ENCODE assay signal across 11 cellular contexts in the genomic region with DNA sequence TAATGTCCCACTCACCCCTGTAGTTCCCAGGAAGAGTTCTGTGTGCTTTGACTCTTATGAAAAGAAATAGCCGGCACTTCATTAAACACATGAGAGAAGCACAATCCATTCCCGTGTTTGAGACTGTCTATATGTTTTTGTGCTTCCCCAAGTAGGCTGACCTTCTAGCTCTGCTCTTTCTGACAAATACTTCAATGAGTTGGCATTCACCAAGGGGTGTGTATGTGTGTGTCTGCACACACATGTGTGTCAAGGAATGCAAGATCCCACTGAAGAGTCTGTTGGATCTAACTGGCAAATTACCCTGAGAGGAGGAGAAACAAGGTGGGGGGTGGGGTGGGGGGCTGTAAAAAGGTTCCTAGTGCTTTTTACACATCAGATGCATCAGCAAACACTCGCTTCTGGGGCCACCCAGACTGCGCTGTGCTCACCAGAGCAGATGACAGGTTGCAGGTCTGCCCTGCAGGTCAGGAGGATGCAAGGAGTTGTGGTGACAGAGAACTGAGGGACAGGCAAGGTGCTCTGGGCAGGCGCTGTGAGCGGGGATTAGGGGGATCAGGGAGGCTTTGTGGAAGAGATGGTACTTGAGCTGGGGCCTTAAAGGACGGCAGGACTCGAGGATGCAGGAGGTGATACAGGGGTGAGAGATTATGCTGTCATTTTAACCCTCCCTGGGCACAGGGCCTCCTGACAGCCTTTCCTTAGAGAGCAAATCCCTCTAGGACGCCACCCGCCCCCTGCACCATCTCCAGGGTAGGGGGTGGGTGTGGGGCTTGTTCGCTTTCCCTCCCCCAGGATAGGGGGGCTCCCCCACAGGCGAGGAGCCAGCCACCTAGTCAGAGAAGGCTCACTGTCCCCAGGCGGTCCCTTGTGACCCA.
DNase-seq lines count a peak whose midpoint lies in the region; ATAC-seq and TF ChIP-seq lines count a peak whose summit lies in the region.
"Had no signal": no experiment of that assay in that cellular context is flagged by ENCODE, and none has a peak within 500 bp of the region (broad histone marks: within the 10 kb centered on the region; RNA-seq: fewer than 3 reads in every experiment).

No MANE protein-coding gene starts in this region.

- no peaks in the 10 kb centered on the region for H3K27me3 ChIP-seq in mucosa of stomach (ENCODE audit: control insufficient read depth, insufficient read depth, low read length)
- no peaks in the 10 kb centered on the region for H3K27me3 ChIP-seq in tibial nerve
- H3K27me3 ChIP-seq: thyroid gland had no signal

- peak overlapping the region; percentile 25 for H3K9ac ChIP-seq in mucosa of stomach (ENCODE audit: low read length)

- no peak for DNase-seq in activated naive CD4-positive, alpha-beta T cell treated with anti-CD3 and anti-CD28 coated beads, Interleukin-2, amount 50 U/mL, for 16 hours
- no peak for DNase-seq in activated T-helper 2 cell treated with anti-CD3 and anti-CD28 coated beads, Interferon-gamma antibody, Interleukin-2, Interleukin-4, amounts not matched to agents 10 μg/mL and 5 μg/mL and 100 μg/mL, durations not matched to agents 14 hours and 24 hours and 36 hours (ENCODE audit: low spot score)
- no peak for DNase-seq in tibial nerve (ENCODE audit: low spot score in 2 of 2)
- no peak for DNase-seq in HUDEP-2 (lab: John Stamatoyannopoulos, UW; ENCODE audit: unreplicated experiment in 76 of 76)
- DNase-seq in DMS79 treated with DMSO at 0.1 percent for 48 hours (lab: John Stamatoyannopoulos, UW): no peak
- DNase-seq: NCI-H1436, occipital lobe had no signal

- H3K27me3 Mint-ChIP-seq in activated naive CD4-positive, alpha-beta T cell treated with anti-CD3 and anti-CD28 coated beads, Interleukin-2, amount 50 U/mL, for 24 hours: no peaks in the 10 kb centered on the region
- H3K27me3 Mint-ChIP-seq in activated T-helper 2 cell treated with anti-CD3 and anti-CD28 coated beads, Interferon-gamma antibody, Interleukin-2, Interleukin-4, amounts not matched to agents 10 μg/mL and 5 μg/mL and 100 μg/mL, durations not matched to agents 14 hours and 24 hours and 36 hours (ENCODE audit: low read depth): no peaks in the 10 kb centered on the region

- TF ChIP-seq EP300 in tibial nerve (IDR thresholded peaks at IDR 0.05): no peak

- 72 to 75% methylated on average over 13 of the region's 13 CpGs for WGBS in tibial nerve, 2 donors

- peak overlapping the region; percentile 1 to 92 (median 72) for H3K27ac ChIP-seq in tibial nerve

- no peak overlapping the region for H3K4me3 ChIP-seq in mucosa of stomach (ENCODE audit: low read length)
- no peak overlapping the region for H3K4me3 ChIP-seq in tibial nerve
- H3K4me3 ChIP-seq: thyroid gland had no signal

- H3K27ac Mint-ChIP-seq in activated naive CD4-positive, alpha-beta T cell treated with anti-CD3 and anti-CD28 coated beads, Interleukin-2, amount 50 U/mL, for 24 hours: peak overlapping the region; percentile 91
- peak overlapping the region; percentile 72 for H3K27ac Mint-ChIP-seq in activated T-helper 2 cell treated with anti-CD3 and anti-CD28 coated beads, Interferon-gamma antibody, Interleukin-2, Interleukin-4, amounts not matched to agents 10 μg/mL and 5 μg/mL and 100 μg/mL, durations not matched to agents 14 hours and 24 hours and 36 hours

- intact Hi-C loops in activated T-helper 2 cell treated with anti-CD3 and anti-CD28 coated beads, Interferon-gamma antibody, Interleukin-2, Interleukin-4, amounts not matched to agents 10 μg/mL and 5 μg/mL and 100 μg/mL, durations not matched to agents 14 hours and 24 hours and 36 hours (cut with micrococcal nuclease): loop anchor here (10.0 kb wide), 1 partner anchor 234 kb away; the partner anchor contains the start of genes TCEANC2 and TMEM59

- H3K9me3 Mint-ChIP-seq in activated naive CD4-positive, alpha-beta T cell treated with anti-CD3 and anti-CD28 coated beads, Interleukin-2, amount 50 U/mL, for 24 hours: no peaks in the 10 kb centered on the region
- H3K9me3 Mint-ChIP-seq in activated T-helper 2 cell treated with anti-CD3 and anti-CD28 coated beads, Interferon-gamma antibody, Interleukin-2, Interleukin-4, amounts not matched to agents 10 μg/mL and 5 μg/mL and 100 μg/mL, durations not matched to agents 14 hours and 24 hours and 36 hours: no peaks in the 10 kb centered on the region

- H3K36me3 ChIP-seq in mucosa of stomach (ENCODE audit: control insufficient read depth, insufficient read depth, low read length) (no peaks in the 10 kb centered on the region), tibial nerve (no peaks in the 10 kb centered on the region)
- H3K36me3 ChIP-seq: thyroid gland had no signal

- no peaks in the 10 kb centered on the region for H3K36me3 Mint-ChIP-seq in activated naive CD4-positive, alpha-beta T cell treated with anti-CD3 and anti-CD28 coated beads, Interleukin-2, amount 50 U/mL, for 24 hours
- peaks cover 9% of the 10 kb centered on the region for H3K36me3 Mint-ChIP-seq in activated T-helper 2 cell treated with anti-CD3 and anti-CD28 coated beads, Interferon-gamma antibody, Interleukin-2, Interleukin-4, amounts not matched to agents 10 μg/mL and 5 μg/mL and 100 μg/mL, durations not matched to agents 14 hours and 24 hours and 36 hours (ENCODE audit: low read depth)

- H3K4me1 Mint-ChIP-seq in activated naive CD4-positive, alpha-beta T cell treated with anti-CD3 and anti-CD28 coated beads, Interleukin-2, amount 50 U/mL, for 24 hours: peaks cover 90% of the 10 kb centered on the region
- peaks cover 55% of the 10 kb centered on the region for H3K4me1 Mint-ChIP-seq in activated T-helper 2 cell treated with anti-CD3 and anti-CD28 coated beads, Interferon-gamma antibody, Interleukin-2, Interleukin-4, amounts not matched to agents 10 μg/mL and 5 μg/mL and 100 μg/mL, durations not matched to agents 14 hours and 24 hours and 36 hours (ENCODE audit: low read depth)

- ATAC-seq in HG03196 (IDR thresholded peaks at IDR 0.05; ENCODE audit: unreplicated experiment): no peak

- no peaks in the 10 kb centered on the region for H3K9me3 ChIP-seq in mucosa of stomach (ENCODE audit: control insufficient read depth, low read length)
- H3K9me3 ChIP-seq in tibial nerve: no peaks in the 10 kb centered on the region
- H3K9me3 ChIP-seq: thyroid gland had no signal

- no peak for TF ChIP-seq POLR2A in tibial nerve (IDR thresholded peaks at IDR 0.05)

- TF ChIP-seq CTCF in tibial nerve (IDR thresholded peaks at IDR 0.05): no peak

- H3K4me3 Mint-ChIP-seq in activated naive CD4-positive, alpha-beta T cell treated with anti-CD3 and anti-CD28 coated beads, Interleukin-2, amount 50 U/mL, for 24 hours: no peak overlapping the region
- H3K4me3 Mint-ChIP-seq in activated T-helper 2 cell treated with anti-CD3 and anti-CD28 coated beads, Interferon-gamma antibody, Interleukin-2, Interleukin-4, amounts not matched to agents 10 μg/mL and 5 μg/mL and 100 μg/mL, durations not matched to agents 14 hours and 24 hours and 36 hours (ENCODE audit: low read depth): no peak overlapping the region

- H3K4me1 ChIP-seq in mucosa of stomach (ENCODE audit: control insufficient read depth, insufficient read depth, low read length) (peaks cover 86% of the 10 kb centered on the region), tibial nerve (peaks cover 0 to 94% (median 70%) of the 10 kb centered on the region in 4 donors)
